ENCODE assay signal across 2 cellular contexts in the genomic region with DNA sequence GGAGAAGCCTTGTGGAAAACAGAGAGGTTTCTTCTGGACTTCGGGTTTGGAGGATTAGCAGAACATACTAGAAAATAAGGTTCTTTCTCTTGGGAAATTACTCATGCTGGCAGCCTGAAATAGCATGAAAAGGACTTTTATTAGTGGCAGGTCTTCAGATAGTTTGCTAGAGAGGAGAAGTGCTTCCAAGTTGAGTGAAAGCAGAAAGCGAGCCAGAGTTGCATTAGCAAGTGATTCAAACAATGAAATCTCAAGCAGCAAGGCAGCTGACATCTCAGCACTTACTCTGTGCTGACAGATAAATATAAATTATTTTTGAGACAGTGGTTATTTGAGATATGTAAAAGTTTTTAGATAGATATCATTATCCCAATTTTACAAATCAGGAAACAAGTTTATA.
TF ChIP-seq lines count a peak whose summit lies in the region.

No MANE protein-coding gene starts in this region.

TF ChIP-seq in GM23338, 12 proteins besides CTCF, POLR2A, EP300 and RAD21:
- TF ChIP-seq, protein P1, sequence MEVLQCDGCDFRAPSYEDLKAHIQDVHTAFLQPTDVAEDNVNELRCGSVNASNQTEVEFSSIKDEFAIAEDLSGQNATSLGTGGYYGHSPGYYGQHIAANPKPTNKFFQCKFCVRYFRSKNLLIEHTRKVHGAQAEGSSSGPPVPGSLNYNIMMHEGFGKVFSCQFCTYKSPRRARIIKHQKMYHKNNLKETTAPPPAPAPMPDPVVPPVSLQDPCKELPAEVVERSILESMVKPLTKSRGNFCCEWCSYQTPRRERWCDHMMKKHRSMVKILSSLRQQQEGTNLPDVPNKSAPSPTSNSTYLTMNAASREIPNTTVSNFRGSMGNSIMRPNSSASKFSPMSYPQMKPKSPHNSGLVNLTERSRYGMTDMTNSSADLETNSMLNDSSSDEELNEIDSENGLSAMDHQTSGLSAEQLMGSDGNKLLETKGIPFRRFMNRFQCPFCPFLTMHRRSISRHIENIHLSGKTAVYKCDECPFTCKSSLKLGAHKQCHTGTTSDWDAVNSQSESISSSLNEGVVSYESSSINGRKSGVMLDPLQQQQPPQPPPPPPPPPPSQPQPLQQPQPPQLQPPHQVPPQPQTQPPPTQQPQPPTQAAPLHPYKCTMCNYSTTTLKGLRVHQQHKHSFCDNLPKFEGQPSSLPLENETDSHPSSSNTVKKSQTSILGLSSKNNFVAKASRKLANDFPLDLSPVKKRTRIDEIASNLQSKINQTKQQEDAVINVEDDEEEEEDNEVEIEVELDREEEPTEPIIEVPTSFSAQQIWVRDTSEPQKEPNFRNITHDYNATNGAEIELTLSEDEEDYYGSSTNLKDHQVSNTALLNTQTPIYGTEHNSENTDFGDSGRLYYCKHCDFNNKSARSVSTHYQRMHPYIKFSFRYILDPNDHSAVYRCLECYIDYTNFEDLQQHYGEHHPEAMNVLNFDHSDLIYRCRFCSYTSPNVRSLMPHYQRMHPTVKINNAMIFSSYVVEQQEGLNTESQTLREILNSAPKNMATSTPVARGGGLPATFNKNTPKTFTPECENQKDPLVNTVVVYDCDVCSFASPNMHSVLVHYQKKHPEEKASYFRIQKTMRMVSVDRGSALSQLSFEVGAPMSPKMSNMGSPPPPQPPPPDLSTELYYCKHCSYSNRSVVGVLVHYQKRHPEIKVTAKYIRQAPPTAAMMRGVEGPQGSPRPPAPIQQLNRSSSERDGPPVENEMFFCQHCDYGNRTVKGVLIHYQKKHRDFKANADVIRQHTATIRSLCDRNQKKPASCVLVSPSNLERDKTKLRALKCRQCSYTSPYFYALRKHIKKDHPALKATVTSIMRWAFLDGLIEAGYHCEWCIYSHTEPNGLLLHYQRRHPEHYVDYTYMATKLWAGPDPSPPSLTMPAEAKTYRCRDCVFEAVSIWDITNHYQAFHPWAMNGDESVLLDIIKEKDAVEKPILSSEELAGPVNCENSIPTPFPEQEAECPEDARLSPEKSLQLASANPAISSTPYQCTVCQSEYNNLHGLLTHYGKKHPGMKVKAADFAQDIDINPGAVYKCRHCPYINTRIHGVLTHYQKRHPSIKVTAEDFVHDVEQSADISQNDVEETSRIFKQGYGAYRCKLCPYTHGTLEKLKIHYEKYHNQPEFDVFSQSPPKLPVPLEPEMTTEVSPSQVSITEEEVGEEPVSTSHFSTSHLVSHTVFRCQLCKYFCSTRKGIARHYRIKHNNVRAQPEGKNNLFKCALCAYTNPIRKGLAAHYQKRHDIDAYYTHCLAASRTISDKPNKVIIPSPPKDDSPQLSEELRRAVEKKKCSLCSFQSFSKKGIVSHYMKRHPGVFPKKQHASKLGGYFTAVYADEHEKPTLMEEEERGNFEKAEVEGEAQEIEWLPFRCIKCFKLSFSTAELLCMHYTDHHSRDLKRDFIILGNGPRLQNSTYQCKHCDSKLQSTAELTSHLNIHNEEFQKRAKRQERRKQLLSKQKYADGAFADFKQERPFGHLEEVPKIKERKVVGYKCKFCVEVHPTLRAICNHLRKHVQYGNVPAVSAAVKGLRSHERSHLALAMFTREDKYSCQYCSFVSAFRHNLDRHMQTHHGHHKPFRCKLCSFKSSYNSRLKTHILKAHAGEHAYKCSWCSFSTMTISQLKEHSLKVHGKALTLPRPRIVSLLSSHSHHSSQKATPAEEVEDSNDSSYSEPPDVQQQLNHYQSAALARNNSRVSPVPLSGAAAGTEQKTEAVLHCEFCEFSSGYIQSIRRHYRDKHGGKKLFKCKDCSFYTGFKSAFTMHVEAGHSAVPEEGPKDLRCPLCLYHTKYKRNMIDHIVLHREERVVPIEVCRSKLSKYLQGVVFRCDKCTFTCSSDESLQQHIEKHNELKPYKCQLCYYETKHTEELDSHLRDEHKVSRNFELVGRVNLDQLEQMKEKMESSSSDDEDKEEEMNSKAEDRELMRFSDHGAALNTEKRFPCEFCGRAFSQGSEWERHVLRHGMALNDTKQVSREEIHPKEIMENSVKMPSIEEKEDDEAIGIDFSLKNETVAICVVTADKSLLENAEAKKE (CRISPR knock-in tag; IDR thresholded peaks at IDR 0.05), result no peak
- TF ChIP-seq ZNF331 (CRISPR knock-in tag; IDR thresholded peaks at IDR 0.05; ENCODE audit: low read depth), result no peak
- TF ChIP-seq EZH2 (IDR thresholded peaks at IDR 0.05; ENCODE audit: low read depth, unreplicated experiment), result no peak

TF ChIP-seq in WTC11, 78 proteins besides CTCF, POLR2A, EP300 and RAD21 (continued from another document):
- TF ChIP-seq, protein P2, sequence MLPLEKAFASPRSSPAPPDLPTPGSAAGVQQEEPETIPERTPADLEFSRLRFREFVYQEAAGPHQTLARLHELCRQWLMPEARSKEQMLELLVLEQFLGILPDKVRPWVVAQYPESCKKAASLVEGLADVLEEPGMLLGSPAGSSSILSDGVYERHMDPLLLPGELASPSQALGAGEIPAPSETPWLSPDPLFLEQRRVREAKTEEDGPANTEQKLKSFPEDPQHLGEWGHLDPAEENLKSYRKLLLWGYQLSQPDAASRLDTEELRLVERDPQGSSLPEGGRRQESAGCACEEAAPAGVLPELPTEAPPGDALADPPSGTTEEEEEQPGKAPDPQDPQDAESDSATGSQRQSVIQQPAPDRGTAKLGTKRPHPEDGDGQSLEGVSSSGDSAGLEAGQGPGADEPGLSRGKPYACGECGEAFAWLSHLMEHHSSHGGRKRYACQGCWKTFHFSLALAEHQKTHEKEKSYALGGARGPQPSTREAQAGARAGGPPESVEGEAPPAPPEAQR (CRISPR knock-in tag; IDR thresholded peaks at IDR 0.05), result no peak
- no peak for TF ChIP-seq FOXK1 (CRISPR knock-in tag; IDR thresholded peaks at IDR 0.05)
- TF ChIP-seq RELA (CRISPR knock-in tag; IDR thresholded peaks at IDR 0.05; ENCODE audit: borderline replicate concordance), result no peak
